ENCODE assay signal across 21 cellular contexts in the genomic region with DNA sequence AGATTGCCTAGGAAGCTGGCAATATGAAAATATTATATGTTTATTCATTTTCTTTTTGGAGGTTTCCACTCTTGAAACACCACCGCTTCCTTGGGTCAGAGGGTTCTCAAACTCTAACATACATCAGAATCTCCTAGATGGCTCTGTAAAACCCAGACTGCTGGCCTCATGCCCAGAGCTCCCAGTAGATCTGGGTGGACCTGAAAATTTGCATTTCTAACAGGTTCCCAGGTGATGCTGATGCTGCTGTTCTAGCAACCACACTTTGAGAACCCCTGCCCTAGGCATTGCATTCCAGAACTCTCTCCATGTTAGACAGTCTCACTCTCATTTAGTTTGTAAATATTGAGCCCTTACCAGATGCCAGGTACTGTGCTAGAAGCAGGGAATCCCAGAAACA.
DNase-seq lines count a peak whose midpoint lies in the region; ATAC-seq, FAIRE-seq and TF ChIP-seq lines count a peak whose summit lies in the region.
"Had no signal": no experiment of that assay in that cellular context is flagged by ENCODE, and none has a peak within 500 bp of the region (broad histone marks: within the 10 kb centered on the region; RNA-seq: fewer than 3 reads in every experiment).

No MANE protein-coding gene starts in this region.

- intact Hi-C loops in natural killer cell (cut with micrococcal nuclease), result no loop called here

- H3K4me3 Mint-ChIP-seq in natural killer cell treated with Interleukin-12 subunit alpha and Interleukin-12 subunit beta and Interleukin-15 and Interleukin-18, amount 100 ng/mL, for 72 hours, result peak overlapping the region; percentile 84
- no peak overlapping the region for H3K4me3 Mint-ChIP-seq in natural killer cell
- H3K4me3 Mint-ChIP-seq in activated naive CD8-positive, alpha-beta T cell treated with anti-CD3 and anti-CD28 coated beads for 36 hours, result no peak overlapping the region

- H3K4me1 Mint-ChIP-seq in natural killer cell treated with Interleukin-12 subunit alpha and Interleukin-12 subunit beta and Interleukin-15 and Interleukin-18, amount 100 ng/mL, for 72 hours (ENCODE audit: low read depth in 2 of 2), result peaks cover 44 to 62% of the 10 kb centered on the region in 2 donors
- H3K4me1 Mint-ChIP-seq in natural killer cell, result peaks cover 23 to 48% of the 10 kb centered on the region in 2 donors
- peaks cover 65% of the 10 kb centered on the region for H3K4me1 Mint-ChIP-seq in activated naive CD8-positive, alpha-beta T cell treated with anti-CD3 and anti-CD28 coated beads for 36 hours

- no peaks in the 10 kb centered on the region for H3K36me3 Mint-ChIP-seq in natural killer cell treated with Interleukin-12 subunit alpha and Interleukin-12 subunit beta and Interleukin-15 and Interleukin-18, amount 100 ng/mL, for 72 hours
- H3K36me3 Mint-ChIP-seq in natural killer cell, result no peaks in the 10 kb centered on the region
- peaks cover 27% of the 10 kb centered on the region for H3K36me3 Mint-ChIP-seq in activated naive CD8-positive, alpha-beta T cell treated with anti-CD3 and anti-CD28 coated beads for 36 hours

- H3K27ac Mint-ChIP-seq in natural killer cell treated with Interleukin-12 subunit alpha and Interleukin-12 subunit beta and Interleukin-15 and Interleukin-18, amount 100 ng/mL, for 72 hours, result peak overlapping the region; percentile 76 to 80
- no peak overlapping the region for H3K27ac Mint-ChIP-seq in natural killer cell
- peak overlapping the region; percentile 88 for H3K27ac Mint-ChIP-seq in activated naive CD8-positive, alpha-beta T cell treated with anti-CD3 and anti-CD28 coated beads for 36 hours

- H3K9me3 Mint-ChIP-seq in natural killer cell treated with Interleukin-12 subunit alpha and Interleukin-12 subunit beta and Interleukin-15 and Interleukin-18, amount 100 ng/mL, for 72 hours, result no peaks in the 10 kb centered on the region
- H3K9me3 Mint-ChIP-seq in natural killer cell, result no peaks in the 10 kb centered on the region
- no peaks in the 10 kb centered on the region for H3K9me3 Mint-ChIP-seq in activated naive CD8-positive, alpha-beta T cell treated with anti-CD3 and anti-CD28 coated beads for 36 hours

- DNase-seq in natural killer cell treated with Interleukin-12 subunit alpha and Interleukin-12 subunit beta and Interleukin-15 and Interleukin-18, amount 100 ng/mL, for 72 hours (ENCODE audit: low spot score), result no peak
- DNase-seq in natural killer cell (no peak), LNCaP clone FGC (ENCODE audit: low read depth) (peak; percentile 18), urothelium cell line (ENCODE audit: low spot score) (no peak), SW480 (ENCODE audit: low spot score) (no peak), NCI-H2081 treated with DMSO at 0.1 percent for 48 hours (lab: John Stamatoyannopoulos, UW) (no peak)
- DNase-seq in activated naive CD8-positive, alpha-beta T cell treated with anti-CD3 and anti-CD28 coated beads for 36 hours, result no peak
- no peak for DNase-seq in central memory CD4-positive, alpha-beta T cell
- DNase-seq: activated gamma-delta T cell, amniotic stem cell, cortex of kidney, IMR-90, NCI-H1436 treated with DMSO at 0.1 percent for 48 hours, NCI-H2171, NCI-H69, ovary, sigmoid colon, thyroid gland, WERI-Rb-1 had no signal

- FAIRE-seq in urothelium cell line (lab: Jason Lieb, UNC), result peak; percentile 32
- FAIRE-seq: bronchial epithelial cell had no signal

- peak in 1 of 2 donors; percentile 7 for ATAC-seq in natural killer cell treated with Interleukin-12 subunit alpha and Interleukin-12 subunit beta and Interleukin-15 and Interleukin-18, amount 100 ng/mL, for 72 hours
- no peak for ATAC-seq in natural killer cell

- TF ChIP-seq CTCF in natural killer cell (IDR thresholded peaks at IDR 0.05), result no peak
- TF ChIP-seq CTCF in LNCaP clone FGC (IDR thresholded peaks at IDR 0.05; ENCODE audit: control insufficient read depth, extremely low read depth, insufficient read depth), result no peak

- H3K27me3 Mint-ChIP-seq in natural killer cell treated with Interleukin-12 subunit alpha and Interleukin-12 subunit beta and Interleukin-15 and Interleukin-18, amount 100 ng/mL, for 72 hours, result no peaks in the 10 kb centered on the region
- H3K27me3 Mint-ChIP-seq in natural killer cell (ENCODE audit: low read depth in 2 of 2), result no peaks in the 10 kb centered on the region
- no peaks in the 10 kb centered on the region for H3K27me3 Mint-ChIP-seq in activated naive CD8-positive, alpha-beta T cell treated with anti-CD3 and anti-CD28 coated beads for 36 hours

- H3K4me3 ChIP-seq in LNCaP clone FGC (ENCODE audit: low read depth, low read length), result no peak overlapping the region
- H3K4me3 ChIP-seq: MG63, ovary, sigmoid colon, thyroid gland had no signal

Comparison
In these comparisons a context has a peak if more than half of its experiments do, and no peak if none do; other contexts are left out.
1. H3K27ac Mint-ChIP-seq: peak in natural killer cell treated with Interleukin-12 subunit alpha and Interleukin-12 subunit beta and Interleukin-15 and Interleukin-18, amount 100 ng/mL, for 72 hours (2 of 2) and activated naive CD8-positive, alpha-beta T cell treated with anti-CD3 and anti-CD28 coated beads for 36 hours (single experiment); none in natural killer cell (0 of 2).